1 cellular context compared by ENCODE assay signal in genomic region chr10:100342627-100342972, GRCh38.
TF ChIP-seq lines count a peak whose summit lies in the region.

No MANE protein-coding gene starts in this region.

TF ChIP-seq in GM23338, 12 proteins besides CTCF, POLR2A, EP300 and RAD21 (continued from another document):
- TF ChIP-seq, protein P1, sequence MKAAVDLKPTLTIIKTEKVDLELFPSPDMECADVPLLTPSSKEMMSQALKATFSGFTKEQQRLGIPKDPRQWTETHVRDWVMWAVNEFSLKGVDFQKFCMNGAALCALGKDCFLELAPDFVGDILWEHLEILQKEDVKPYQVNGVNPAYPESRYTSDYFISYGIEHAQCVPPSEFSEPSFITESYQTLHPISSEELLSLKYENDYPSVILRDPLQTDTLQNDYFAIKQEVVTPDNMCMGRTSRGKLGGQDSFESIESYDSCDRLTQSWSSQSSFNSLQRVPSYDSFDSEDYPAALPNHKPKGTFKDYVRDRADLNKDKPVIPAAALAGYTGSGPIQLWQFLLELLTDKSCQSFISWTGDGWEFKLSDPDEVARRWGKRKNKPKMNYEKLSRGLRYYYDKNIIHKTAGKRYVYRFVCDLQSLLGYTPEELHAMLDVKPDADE (IDR thresholded peaks at IDR 0.05), result no peak
- no peak for TF ChIP-seq ZNF331 (CRISPR knock-in tag; IDR thresholded peaks at IDR 0.05; ENCODE audit: low read depth)
